In genomic region chr1:1324084-1324523, GRCh38 we compare ENCODE assay signal across 8 cellular contexts.
A peak's percentile ranks its signal among the peaks of the same experiment; 100 is the strongest.
DNase-seq lines count a peak whose midpoint lies in the region; ATAC-seq and TF ChIP-seq lines count a peak whose summit lies in the region.

No MANE protein-coding gene starts in this region.

- H3K36me3 ChIP-seq in GM06990 (ENCODE audit: control insufficient read depth, insufficient read depth, low read length) (peaks cover 16% of the 10 kb centered on the region), HAP-1 (replicated peaks) (peaks cover 21% of the 10 kb centered on the region), RWPE2 (ENCODE audit: low read depth) (peaks cover 24% of the 10 kb centered on the region)

- H3K9me3 ChIP-seq in HAP-1 (no peaks in the 10 kb centered on the region), RWPE2 (ENCODE audit: severe bottlenecking) (no peaks in the 10 kb centered on the region)

- H3K36me3 Mint-ChIP-seq in stimulated activated effector memory CD8-positive, alpha-beta T cell treated with anti-CD3 and anti-CD28 coated beads, Interleukin-12 subunit alpha, Interleukin-12 subunit beta, amount 100 ng/mL, for 72 hours: peaks cover 20% of the 10 kb centered on the region

- peak overlapping the region; percentile 91 for H3K27ac Mint-ChIP-seq in stimulated activated effector memory CD8-positive, alpha-beta T cell treated with anti-CD3 and anti-CD28 coated beads, Interleukin-12 subunit alpha, Interleukin-12 subunit beta, amount 100 ng/mL, for 72 hours

- H3K9me3 Mint-ChIP-seq in stimulated activated effector memory CD8-positive, alpha-beta T cell treated with anti-CD3 and anti-CD28 coated beads, Interleukin-12 subunit alpha, Interleukin-12 subunit beta, amount 100 ng/mL, for 72 hours: no peaks in the 10 kb centered on the region

- peak overlapping the region; percentile 94 for H3K4me3 ChIP-seq in GM06990 (replicated peaks; ENCODE audit: low read depth, low read length)
- peak overlapping the region; percentile 92 for H3K4me3 ChIP-seq in HAP-1
- peak overlapping the region; percentile 100 for H3K4me3 ChIP-seq in RWPE2 (ENCODE audit: severe bottlenecking)

- H3K4me3 Mint-ChIP-seq in stimulated activated effector memory CD8-positive, alpha-beta T cell treated with anti-CD3 and anti-CD28 coated beads, Interleukin-12 subunit alpha, Interleukin-12 subunit beta, amount 100 ng/mL, for 72 hours: peak overlapping the region; percentile 83

- DNase-seq in GM06990 (ENCODE audit: extremely low read depth, insufficient read length) (no peak), HAP-1 (ENCODE audit: low spot score in 2 of 2) (no peak), RWPE2 (ENCODE audit: low spot score) (no peak), glomerular visceral epithelial cell (ENCODE audit: extremely low spot score) (peak; percentile 18), kidney tubule cell (ENCODE audit: low spot score) (no peak), MV-4-11 (lab: John Stamatoyannopoulos, UW) (no peak), hypothalamus (lab: John Stamatoyannopoulos, UW) (no peak)
- no peak for DNase-seq in stimulated activated effector memory CD8-positive, alpha-beta T cell treated with anti-CD3 and anti-CD28 coated beads, Interleukin-12 subunit alpha, Interleukin-12 subunit beta, amount 100 ng/mL, for 72 hours (ENCODE audit: low spot score in 2 of 2)

- ATAC-seq in RWPE2 (ENCODE audit: low read depth): peak; percentile 8; the same call in 2 of the 3 replicates
- ATAC-seq in stimulated activated effector memory CD8-positive, alpha-beta T cell treated with anti-CD3 and anti-CD28 coated beads, Interleukin-12 subunit alpha, Interleukin-12 subunit beta, amount 100 ng/mL, for 72 hours: peak; percentile 50

- in situ Hi-C loops in HAP-1 (cut with MboI; ENCODE audit: low sequenced_read_pairs): no loop called here

- H3K27ac ChIP-seq in RWPE2 (ENCODE audit: poor library complexity, severe bottlenecking): peak overlapping the region; percentile 72

- H3K27me3 ChIP-seq in GM06990 (replicated peaks; ENCODE audit: control insufficient read depth, insufficient read depth, low read length): no peaks in the 10 kb centered on the region
- H3K27me3 ChIP-seq in HAP-1 (ENCODE audit: low read depth): no peaks in the 10 kb centered on the region
- H3K27me3 ChIP-seq in RWPE2 (ENCODE audit: insufficient read depth, poor library complexity, severe bottlenecking): no peaks in the 10 kb centered on the region

- TF ChIP-seq CTCF in GM06990 (IDR thresholded peaks at IDR 0.05; ENCODE audit: insufficient read depth, low read length, poor library complexity, severe bottlenecking) (no peak), RWPE2 (IDR thresholded peaks at IDR 0.05; ENCODE audit: poor library complexity, severe bottlenecking) (no peak)

- H3K4me1 Mint-ChIP-seq in stimulated activated effector memory CD8-positive, alpha-beta T cell treated with anti-CD3 and anti-CD28 coated beads, Interleukin-12 subunit alpha, Interleukin-12 subunit beta, amount 100 ng/mL, for 72 hours: peaks cover 33% of the 10 kb centered on the region

- H3K4me1 ChIP-seq in HAP-1 (peaks cover 10% of the 10 kb centered on the region), RWPE2 (ENCODE audit: insufficient read depth, poor library complexity, severe bottlenecking) (no peaks in the 10 kb centered on the region)
